ENCODE assay signal across 33 cellular contexts in genomic region chr16:49097964-49098363, GRCh38.
"Had no signal": no experiment of that assay in that cellular context is flagged by ENCODE, and none has a peak within 500 bp of the region (broad histone marks: within the 10 kb centered on the region; RNA-seq: fewer than 3 reads in every experiment).

No MANE protein-coding gene starts in this region.

- H3K36me3 ChIP-seq: adrenal gland, brain microvascular endothelial cell, breast epithelium had no signal

- H3K27me3 ChIP-seq: adrenal gland, body of pancreas, brain microvascular endothelial cell, breast epithelium had no signal

- FAIRE-seq: astrocyte, TTC549 had no signal

- H3K9me3 ChIP-seq: adrenal gland, body of pancreas, breast epithelium had no signal

- ATAC-seq: activated CD8-positive, alpha-beta T cell treated with anti-CD3 and anti-CD28 coated beads for 36 hours; activated naive CD4-positive, alpha-beta T cell treated with anti-CD3 and anti-CD28 coated beads, Interleukin-2, amount 50 U/mL, for 72 hours; activated T-cell treated with anti-CD3 and anti-CD28 coated beads, Interleukin-2, amount 50 U/mL, for 4 hours; activated T-cell treated with anti-CD3 and anti-CD28 coated beads, Interleukin-2, amount 50 U/mL, for 72 hours; activated T-helper 17 cell treated with anti-CD3 and anti-CD28 coated beads, Interleukin-2, amount 50 U/mL, for 72 hours; body of pancreas had no signal

- DNase-seq: activated B cell treated with CpG ODN at 0.5 μM for 24 hours; activated CD4-positive, alpha-beta memory T cell treated with anti-CD3 and anti-CD28 coated beads for 36 hours; activated CD4-positive, alpha-beta T cell treated with anti-CD3 and anti-CD28 coated beads for 4 hours; activated CD4-positive, alpha-beta T cell treated with anti-CD3 and anti-CD28 coated beads, Interleukin-2, amount 10 ng/mL, durations not matched to agents 24 days and 14 days; activated CD4-positive, alpha-beta T cell treated with anti-CD3 and anti-CD28 coated beads, Interleukin-2, amount 50 U/mL, for 1 hour; activated CD4-positive, alpha-beta T cell treated with anti-CD3 and anti-CD28 coated beads, Interleukin-2, amount 50 U/mL, for 4 hours; activated CD4-positive, CD25-positive, alpha-beta regulatory T cell treated with anti-CD3 and anti-CD28 coated beads, Interleukin-2, amount 50 U/mL, for 72 hours; activated CD8-positive, alpha-beta memory T cell treated with anti-CD3 and anti-CD28 coated beads, Interleukin-2, amount 50 U/mL, for 4 hours; activated CD8-positive, alpha-beta T cell treated with anti-CD3 and anti-CD28 coated beads for 36 hours; activated effector memory CD4-positive, alpha-beta T cell treated with anti-CD3 and anti-CD28 coated beads, Interleukin-2, amount 50 U/mL, for 16 hours; activated gamma-delta T cell treated with Interleukin-2 at 50 U/mL for 16 hours; activated naive CD4-positive, alpha-beta T cell; activated naive CD4-positive, alpha-beta T cell treated with anti-CD3 and anti-CD28 coated beads for 36 hours; activated naive CD4-positive, alpha-beta T cell treated with anti-CD3 and anti-CD28 coated beads, Interleukin-2, amount 50 U/mL, for 16 hours; activated naive CD8-positive, alpha-beta T cell treated with anti-CD3 and anti-CD28 coated beads for 36 hours; activated T-cell treated with anti-CD3 and anti-CD28 coated beads for 4 hours; activated T-cell treated with anti-CD3 and anti-CD28 coated beads, Interleukin-2, amount 50 U/mL, for 1 hour; activated T-cell treated with anti-CD3 and anti-CD28 coated beads, Interleukin-2, amount 50 U/mL, for 4 hours; activated T-cell treated with anti-CD3 and anti-CD28 coated beads, Interleukin-2, amount 50 U/mL, for 72 hours; adrenal gland; amniotic stem cell; aorta; body of pancreas; brain microvascular endothelial cell; caudate nucleus; T-helper 1 cell; T-helper 2 cell; T-helper 9 cell had no signal

- H3K4me1 ChIP-seq: adrenal gland, body of pancreas, breast epithelium had no signal

- H3K27ac ChIP-seq: adrenal gland, body of pancreas, brain microvascular endothelial cell, breast epithelium had no signal

- H3K4me3 ChIP-seq: adrenal gland, body of pancreas, breast epithelium had no signal
